ENCODE assay signal across 8 cellular contexts in genomic region chr6:32113386-32114352, GRCh38. TPM values are rescaled to one million over a fixed set of nuclear protein-coding genes. Genes with fewer than 3 reads are reported as not detected.
DNase-seq lines count a peak whose midpoint lies in the region; ATAC-seq, FAIRE-seq and TF ChIP-seq lines count a peak whose summit lies in the region.

No MANE protein-coding gene starts in this region.

- peak; percentile 69 for TF ChIP-seq CTCF in AG09309 (IDR thresholded peaks at IDR 0.05; ENCODE audit: control insufficient read depth, insufficient read depth, low read depth, low read length, missing control alignments)
- peak; percentile 54 for TF ChIP-seq CTCF in PC-3 (conservative IDR thresholded peaks at IDR 0.05; ENCODE audit: low read depth, low read length)
- peak in 3 of 6 experiments; percentile 7 to 40 (median 12) for TF ChIP-seq CTCF in upper lobe of left lung (IDR thresholded peaks at IDR 0.05)

- H3K36me3 Mint-ChIP-seq in memory B cell, result peaks cover 18% of the 10 kb centered on the region

- peaks cover 17% of the 10 kb centered on the region; the same call in 1 of the 2 replicates for H3K36me3 ChIP-seq in PC-3 (ENCODE audit: low read depth, low read length)
- peaks cover 24 to 40% (median 34%) of the 10 kb centered on the region in 4 donors for H3K36me3 ChIP-seq in upper lobe of left lung

- CTCF ChIA-PET in PC-3 (lab: Charles Lee), result interaction anchor here (0.5 to 1.6 kb wide), 5 partner anchors 14 to 193 kb away, joined by 3 to 9 read pairs (median 4); partner anchors contain the start of gene ATF6B

- peak in 2 of 4 donors; percentile 53 to 61 for TF ChIP-seq EP300 in upper lobe of left lung (IDR thresholded peaks at IDR 0.05)

- H3K4me1 ChIP-seq in PC-3 (ENCODE audit: insufficient read depth, low read length), result peaks cover 33% of the 10 kb centered on the region
- peaks cover 53 to 82% (median 74%) of the 10 kb centered on the region in 4 donors for H3K4me1 ChIP-seq in upper lobe of left lung

- peak overlapping the region; percentile 72; the same call in 1 of the 2 replicates for H3K4me2 ChIP-seq in PC-3 (ENCODE audit: low read length)

- POLR2A ChIA-PET in PC-3 (lab: Charles Lee; ENCODE audit: unreplicated experiment), result interaction anchor here (0.5 to 1.2 kb wide), 7 partner anchors 15 to 858 kb away, joined by 3 to 24 read pairs (median 3); partner anchors contain the start of genes ATF6B, HSPA1A and HSPA1L

- H3F3A ChIP-seq in PC-3 (ENCODE audit: low read length, unreplicated experiment), result no peaks in the 10 kb centered on the region

- H3K27me3 Mint-ChIP-seq in memory B cell, result peaks cover 2% of the 10 kb centered on the region

- peak overlapping the region; percentile 87 for H3K9ac ChIP-seq in PC-3 (ENCODE audit: low read length)

- H3K27ac Mint-ChIP-seq in memory B cell, result peak overlapping the region; percentile 67

- H2AFZ ChIP-seq in PC-3 (ENCODE audit: low read length), result no peak overlapping the region

- H3K9me3 Mint-ChIP-seq in memory B cell, result no peaks in the 10 kb centered on the region

- peak in 1 of 4 donors; percentile 14 for TF ChIP-seq POLR2A in upper lobe of left lung (IDR thresholded peaks at IDR 0.05)

- H3K9me3 ChIP-seq in PC-3 (ENCODE audit: low read length), result no peaks in the 10 kb centered on the region
- no peaks in the 10 kb centered on the region for H3K9me3 ChIP-seq in upper lobe of left lung

- 60 to 69% methylated on average over 8 to 9 of the region's 9 CpGs for WGBS in upper lobe of left lung, 2 donors

- DNase-seq in AG09309 (ENCODE audit: low read depth) (peak; percentile 81), PC-3 (peak; percentile 85), memory B cell (ENCODE audit: low spot score in 2 of 2) (no peak), upper lobe of left lung (peak; percentile 40 to 61), SHP77 (lab: John Stamatoyannopoulos, UW) (no peak)

- H3K4me3 ChIP-seq in AG09309 (ENCODE audit: control insufficient read depth, low read depth, low read length) (no peak overlapping the region), PC-3 (ENCODE audit: low read length) (no peak overlapping the region), upper lobe of left lung (no peak overlapping the region)

- no peaks in the 10 kb centered on the region for H3K79me2 ChIP-seq in PC-3 (ENCODE audit: low read length)

- no peaks in the 10 kb centered on the region for H4K20me1 ChIP-seq in PC-3 (ENCODE audit: low read length)

- intact Hi-C loops in PC-3 (cut with micrococcal nuclease), result loop anchor here (1.0 to 10.0 kb wide), 3 partner anchors 15 to 209 kb away; partner anchors contain the start of genes ATF6B and ZBTB12

- peak; percentile 69 for ATAC-seq in PC-3
- ATAC-seq in memory B cell (ENCODE audit: low read depth), result no peak
- peak; percentile 72 to 81 for ATAC-seq in upper lobe of left lung (ENCODE audit: low FRiP score in 2 of 2)
- no peak for ATAC-seq in HG03432 (IDR thresholded peaks at IDR 0.05; ENCODE audit: unreplicated experiment)
- no peak for ATAC-seq in HG02798 (IDR thresholded peaks at IDR 0.05; ENCODE audit: poor library complexity, unreplicated experiment)

- no peak overlapping the region for H3K4me3 Mint-ChIP-seq in memory B cell

- peak; percentile 72 for FAIRE-seq in endometrium (lab: Jason Lieb, UNC)

- H3K4me1 Mint-ChIP-seq in memory B cell, result peaks cover 24% of the 10 kb centered on the region

- peak overlapping the region; percentile 88 for H3K27ac ChIP-seq in PC-3 (ENCODE audit: low read length)
- peak overlapping the region; percentile 79 to 86 (median 84) for H3K27ac ChIP-seq in upper lobe of left lung

- no peaks in the 10 kb centered on the region for H3K9me2 ChIP-seq in PC-3 (replicated peaks; ENCODE audit: low read length)

- BruUV-seq in PC-3 (replicated peaks; lab: Mats Ljungman, UMichigan), result no TSS peak

- H3K27me3 ChIP-seq in PC-3 (ENCODE audit: low read length) (no peaks in the 10 kb centered on the region), upper lobe of left lung (peaks cover 0 to 1% (median 0%) of the 10 kb centered on the region in 4 donors)

RNA-seq across cellular contexts. Expression of gene TNXB, which starts 4.5 kb away (rescaled TPM):
- 2.9 and 3.3 TPM in 2 replicates for total RNA-seq in PC-3 (2014; rRNA removed)
- 100 to 1,000 TPM in 4 of 6 donors, 10 to 100 TPM in 2; 58.1 to 206 (median 151) TPM for total RNA-seq in upper lobe of left lung

RNA-seq across cellular contexts. Expression of gene ATF6B, which starts 14.4 kb away (rescaled TPM):
- total RNA-seq in PC-3 (2014; rRNA removed) (33.4 and 35.7 TPM in 2 replicates), upper lobe of left lung (100 to 1,000 TPM in 3 of 6 donors, 10 to 100 TPM in 3; 35.3 to 230 (median 95.8) TPM)

RNA-seq across cellular contexts. Expression of gene FKBPL, which starts 16.4 kb away (rescaled TPM):
- 12.6 and 16.4 TPM in 2 replicates for total RNA-seq in PC-3 (2014; rRNA removed)
- 1 to 10 TPM in 5 of 6 donors, not detected in 1; 1.4 to 5.6 (median 4.6) TPM for total RNA-seq in upper lobe of left lung

RNA-seq across cellular contexts. Expression of gene PRRT1, which starts 38.1 kb away (rescaled TPM):
- total RNA-seq in PC-3 (2014; rRNA removed) (1.5 TPM in 1 of 2 replicates, not detected in the other), upper lobe of left lung (1 to 10 TPM in 2 of 6 donors, under 1 TPM in 3, not detected in 1; 0.69 to 6.3 (median 0.98) TPM)

RNA-seq across cellular contexts. Expression of gene PPT2, which starts 40.3 kb away (rescaled TPM):
- total RNA-seq in PC-3 (2014; rRNA removed) (16.6 and 30.8 TPM in 2 replicates), upper lobe of left lung (10 to 100 TPM in 5 of 6 donors, 1 to 10 TPM in 1; 7.0 to 64.8 (median 16.8) TPM)

Comparison
In these comparisons a context has a peak if more than half of its experiments do, and no peak if none do; other contexts are left out.
1. DNase-seq: peak in AG09309 (single experiment), PC-3 (single experiment) and upper lobe of left lung (2 of 2); none in memory B cell (0 of 2) and SHP77 (0 of 2).
2. ATAC-seq: peak in PC-3 (single experiment) and upper lobe of left lung (2 of 2); none in memory B cell (single experiment), HG03432 (single experiment) and HG02798 (single experiment).
3. RNA of gene TNXB, which starts 4.5 kb away (total RNA-seq): 58.1 to 206 TPM in upper lobe of left lung; 2.9 to 3.3 TPM in PC-3; every median in the first group is over 10 times any median in the second.